ENCODE assay signal across 10 cellular contexts in genomic region chr12:78406776-78407335, GRCh38.
DNase-seq lines count a peak whose midpoint lies in the region; ATAC-seq and TF ChIP-seq lines count a peak whose summit lies in the region.
"Had no signal": no experiment of that assay in that cellular context is flagged by ENCODE, and none has a peak within 500 bp of the region (broad histone marks: within the 10 kb centered on the region; RNA-seq: fewer than 3 reads in every experiment).

No MANE protein-coding gene starts in this region.

- H3K27me3 ChIP-seq in WERI-Rb-1 (ENCODE audit: insufficient read depth, low read depth, severe bottlenecking): no peaks in the 10 kb centered on the region
- H3K27me3 ChIP-seq: heart left ventricle had no signal

- no peaks in the 10 kb centered on the region for H3K4me1 Mint-ChIP-seq in activated naive CD4-positive, alpha-beta T cell treated with anti-CD3 and anti-CD28 coated beads for 36 hours (ENCODE audit: low read depth)
- H3K4me1 Mint-ChIP-seq in activated CD8-positive, alpha-beta memory T cell treated with anti-CD3 and anti-CD28 coated beads, Interleukin-2, amount 10 ng/mL, durations not matched to agents 7 days and 5 days: no peaks in the 10 kb centered on the region

- CTCF ChIA-PET in activated naive CD4-positive, alpha-beta T cell treated with anti-CD3 and anti-CD28 coated beads for 36 hours (lab: Charles Lee): no interaction called here
- CTCF ChIA-PET in activated CD8-positive, alpha-beta memory T cell treated with anti-CD3 and anti-CD28 coated beads, Interleukin-2, amount 10 ng/mL, durations not matched to agents 7 days and 5 days (lab: Charles Lee): no interaction called here

- DNase-seq in fibroblast of mammary gland (ENCODE audit: low read depth) (peak; percentile 4), WERI-Rb-1 (no peak), kidney glomerular epithelial cell (lab: John Stamatoyannopoulos, UW) (no peak)
- DNase-seq in activated naive CD4-positive, alpha-beta T cell treated with anti-CD3 and anti-CD28 coated beads for 36 hours: no peak
- no peak for DNase-seq in activated CD8-positive, alpha-beta memory T cell treated with anti-CD3 and anti-CD28 coated beads, Interleukin-2, amount 10 ng/mL, durations not matched to agents 7 days and 5 days
- DNase-seq: heart left ventricle had no signal

- intact Hi-C loops in activated naive CD4-positive, alpha-beta T cell treated with anti-CD3 and anti-CD28 coated beads for 36 hours (cut with micrococcal nuclease): no loop called here

- H3K9me3 Mint-ChIP-seq in activated naive CD4-positive, alpha-beta T cell treated with anti-CD3 and anti-CD28 coated beads for 36 hours: peaks cover 3% of the 10 kb centered on the region
- H3K9me3 Mint-ChIP-seq in activated CD8-positive, alpha-beta memory T cell treated with anti-CD3 and anti-CD28 coated beads, Interleukin-2, amount 10 ng/mL, durations not matched to agents 7 days and 5 days (ENCODE audit: low read depth): peaks cover 6% of the 10 kb centered on the region

- H3K27me3 Mint-ChIP-seq in activated naive CD4-positive, alpha-beta T cell treated with anti-CD3 and anti-CD28 coated beads for 36 hours (ENCODE audit: low read depth): no peaks in the 10 kb centered on the region
- H3K27me3 Mint-ChIP-seq in activated CD8-positive, alpha-beta memory T cell treated with anti-CD3 and anti-CD28 coated beads, Interleukin-2, amount 10 ng/mL, durations not matched to agents 7 days and 5 days: no peaks in the 10 kb centered on the region

- H3K4me3 Mint-ChIP-seq in activated naive CD4-positive, alpha-beta T cell treated with anti-CD3 and anti-CD28 coated beads for 36 hours: no peak overlapping the region
- H3K4me3 Mint-ChIP-seq in activated CD8-positive, alpha-beta memory T cell treated with anti-CD3 and anti-CD28 coated beads, Interleukin-2, amount 10 ng/mL, durations not matched to agents 7 days and 5 days: no peak overlapping the region

- no peak for TF ChIP-seq CTCF in fibroblast of mammary gland (conservative IDR thresholded peaks at IDR 0.05; ENCODE audit: control insufficient read depth, insufficient read depth, low read depth, low read length)
- no peak for TF ChIP-seq CTCF in WERI-Rb-1 (IDR thresholded peaks at IDR 0.05; ENCODE audit: low read depth, low read length)

- H3K4me3 ChIP-seq in fibroblast of mammary gland (ENCODE audit: control insufficient read depth, low read depth, low read length) (no peak overlapping the region), WERI-Rb-1 (ENCODE audit: low read depth, low read length) (no peak overlapping the region)
- H3K4me3 ChIP-seq: heart left ventricle had no signal

- no peak overlapping the region for H3K27ac ChIP-seq in WERI-Rb-1
- H3K27ac ChIP-seq: heart left ventricle had no signal

- peak; percentile 93 for ATAC-seq in GM18508 (IDR thresholded peaks at IDR 0.05; ENCODE audit: insufficient read depth, unreplicated experiment)
- peak; percentile 94 for ATAC-seq in GM21576 (IDR thresholded peaks at IDR 0.05; ENCODE audit: unreplicated experiment)
- ATAC-seq in HG03457 (IDR thresholded peaks at IDR 0.05; ENCODE audit: unreplicated experiment): peak; percentile 87
- ATAC-seq in activated CD8-positive, alpha-beta memory T cell treated with anti-CD3 and anti-CD28 coated beads, Interleukin-2, amount 10 ng/mL, durations not matched to agents 7 days and 5 days: no peak
- ATAC-seq: heart left ventricle had no signal

- no peaks in the 10 kb centered on the region for H3K9me3 ChIP-seq in WERI-Rb-1 (ENCODE audit: severe bottlenecking)
- H3K9me3 ChIP-seq: heart left ventricle had no signal

- no peaks in the 10 kb centered on the region for H3K36me3 Mint-ChIP-seq in activated naive CD4-positive, alpha-beta T cell treated with anti-CD3 and anti-CD28 coated beads for 36 hours (ENCODE audit: low read depth)
- no peaks in the 10 kb centered on the region for H3K36me3 Mint-ChIP-seq in activated CD8-positive, alpha-beta memory T cell treated with anti-CD3 and anti-CD28 coated beads, Interleukin-2, amount 10 ng/mL, durations not matched to agents 7 days and 5 days

- no peaks in the 10 kb centered on the region for H3K36me3 ChIP-seq in WERI-Rb-1
- H3K36me3 ChIP-seq: heart left ventricle had no signal

- H3K27ac Mint-ChIP-seq in activated naive CD4-positive, alpha-beta T cell treated with anti-CD3 and anti-CD28 coated beads for 36 hours: no peak overlapping the region
- no peak overlapping the region for H3K27ac Mint-ChIP-seq in activated CD8-positive, alpha-beta memory T cell treated with anti-CD3 and anti-CD28 coated beads, Interleukin-2, amount 10 ng/mL, durations not matched to agents 7 days and 5 days
- H3K27ac Mint-ChIP-seq: activated T-helper 2 cell treated with anti-CD3 and anti-CD28 coated beads, Interferon-gamma antibody, Interleukin-2, Interleukin-4, amounts not matched to agents 10 μg/mL and 5 μg/mL and 100 μg/mL, durations not matched to agents 14 hours and 24 hours and 36 hours had no signal
